ENCODE assay signal across 1 cellular context in the genomic region with DNA sequence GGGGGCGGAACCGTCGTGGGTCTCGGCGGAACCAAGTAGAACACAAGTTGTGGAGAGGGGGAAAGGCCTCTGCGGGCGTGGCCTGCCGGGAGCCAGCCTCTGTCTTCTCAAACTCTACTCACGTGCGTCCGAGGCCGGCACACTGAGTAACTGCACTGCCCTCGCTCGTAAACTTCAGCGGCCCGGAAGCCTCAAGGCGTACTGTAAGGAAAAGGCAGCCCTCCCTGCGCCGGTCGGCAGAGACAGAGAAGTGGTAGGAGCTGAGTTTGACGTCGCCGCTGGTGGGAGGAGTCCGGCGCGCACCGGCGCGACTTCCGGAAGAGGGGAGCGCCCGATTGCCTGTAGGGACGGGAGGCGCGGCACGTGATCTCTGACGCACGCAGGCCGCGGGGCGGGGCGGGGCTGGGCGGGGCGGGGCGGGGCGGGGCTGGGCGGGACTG.
TF ChIP-seq lines count a peak whose summit lies in the region.

Gene FBXO33 (minus strand): TSS at position 255 of the 440 bp plus-strand sequence. CDS start 271 bp downstream, outside the sequence.

TF ChIP-seq in HepG2, 621 proteins besides CTCF, POLR2A, EP300 and RAD21 (continued from another document and continues in another):
- TF ChIP-seq RERE (CRISPR knock-in tag; IDR thresholded peaks at IDR 0.05; ENCODE audit: low read depth) (no peak), NFYC (CRISPR knock-in tag; IDR thresholded peaks at IDR 0.05) (peak; percentile 75), USF2 (IDR thresholded peaks at IDR 0.05; ENCODE audit: low read depth, low read length) (peak; percentile 93), USF2 (CRISPR knock-in tag; IDR thresholded peaks at IDR 0.05; ENCODE audit: borderline replicate concordance) (peak; percentile 92), DMAP1 (CRISPR knock-in tag; IDR thresholded peaks at IDR 0.05) (peak; percentile 56; the same call in 1 of the 2 replicates), BCL6 (CRISPR knock-in tag; IDR thresholded peaks at IDR 0.05) (peak; percentile 50), ZNF746 (CRISPR knock-in tag; IDR thresholded peaks at IDR 0.05) (no peak), IRX3 (CRISPR knock-in tag; IDR thresholded peaks at IDR 0.05; ENCODE audit: borderline replicate concordance, low read depth) (no peak; the same call in 1 of the 2 replicates), ADNP (CRISPR knock-in tag; IDR thresholded peaks at IDR 0.05) (no peak), TGIF2 (CRISPR knock-in tag; IDR thresholded peaks at IDR 0.05) (peak; percentile 86), FOXK2 (IDR thresholded peaks at IDR 0.05) (peak; percentile 100), ZNF652 (CRISPR knock-in tag; IDR thresholded peaks at IDR 0.05; ENCODE audit: borderline replicate concordance, low read depth) (no peak), ZSCAN9 (CRISPR knock-in tag; IDR thresholded peaks at IDR 0.05; ENCODE audit: borderline replicate concordance) (peak; percentile 63), ZNF747 (CRISPR knock-in tag; IDR thresholded peaks at IDR 0.05; ENCODE audit: borderline replicate concordance) (no peak), ZNF318 (CRISPR knock-in tag; IDR thresholded peaks at IDR 0.05) (no peak; the same call in 1 of the 2 replicates), ZBTB3 (CRISPR knock-in tag; IDR thresholded peaks at IDR 0.05; ENCODE audit: borderline replicate concordance, low read depth) (no peak), ZBTB7B (CRISPR knock-in tag; IDR thresholded peaks at IDR 0.05) (peak; percentile 8; the same call in 1 of the 2 replicates), HHEX (CRISPR knock-in tag; IDR thresholded peaks at IDR 0.05) (no peak; the same call in 1 of the 2 replicates), RELA (CRISPR knock-in tag; IDR thresholded peaks at IDR 0.05) (peak; percentile 77; the same call in 1 of the 2 replicates), ZHX1 (CRISPR knock-in tag; IDR thresholded peaks at IDR 0.05; ENCODE audit: low read depth) (peak; percentile 86), ZBTB7A (CRISPR knock-in tag; IDR thresholded peaks at IDR 0.05) (no peak), WIZ (CRISPR knock-in tag; IDR thresholded peaks at IDR 0.05) (no peak), ZNF367 (CRISPR knock-in tag; IDR thresholded peaks at IDR 0.05; ENCODE audit: borderline replicate concordance) (no peak), SIN3B (IDR thresholded peaks at IDR 0.05; ENCODE audit: low read length) (peak; percentile 64), ELK4 (CRISPR knock-in tag; IDR thresholded peaks at IDR 0.05; ENCODE audit: borderline replicate concordance) (no peak), NR2C2 (CRISPR knock-in tag; IDR thresholded peaks at IDR 0.05; ENCODE audit: borderline replicate concordance) (no peak)
- TF ChIP-seq, protein P1, sequence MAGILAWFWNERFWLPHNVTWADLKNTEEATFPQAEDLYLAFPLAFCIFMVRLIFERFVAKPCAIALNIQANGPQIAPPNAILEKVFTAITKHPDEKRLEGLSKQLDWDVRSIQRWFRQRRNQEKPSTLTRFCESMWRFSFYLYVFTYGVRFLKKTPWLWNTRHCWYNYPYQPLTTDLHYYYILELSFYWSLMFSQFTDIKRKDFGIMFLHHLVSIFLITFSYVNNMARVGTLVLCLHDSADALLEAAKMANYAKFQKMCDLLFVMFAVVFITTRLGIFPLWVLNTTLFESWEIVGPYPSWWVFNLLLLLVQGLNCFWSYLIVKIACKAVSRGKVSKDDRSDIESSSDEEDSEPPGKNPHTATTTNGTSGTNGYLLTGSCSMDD (CRISPR knock-in tag; IDR thresholded peaks at IDR 0.05), result no peak
- TF ChIP-seq, protein P2, sequence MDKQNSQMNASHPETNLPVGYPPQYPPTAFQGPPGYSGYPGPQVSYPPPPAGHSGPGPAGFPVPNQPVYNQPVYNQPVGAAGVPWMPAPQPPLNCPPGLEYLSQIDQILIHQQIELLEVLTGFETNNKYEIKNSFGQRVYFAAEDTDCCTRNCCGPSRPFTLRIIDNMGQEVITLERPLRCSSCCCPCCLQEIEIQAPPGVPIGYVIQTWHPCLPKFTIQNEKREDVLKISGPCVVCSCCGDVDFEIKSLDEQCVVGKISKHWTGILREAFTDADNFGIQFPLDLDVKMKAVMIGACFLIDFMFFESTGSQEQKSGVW (CRISPR knock-in tag; IDR thresholded peaks at IDR 0.05; ENCODE audit: borderline replicate concordance), result no peak
- TF ChIP-seq, protein P3, sequence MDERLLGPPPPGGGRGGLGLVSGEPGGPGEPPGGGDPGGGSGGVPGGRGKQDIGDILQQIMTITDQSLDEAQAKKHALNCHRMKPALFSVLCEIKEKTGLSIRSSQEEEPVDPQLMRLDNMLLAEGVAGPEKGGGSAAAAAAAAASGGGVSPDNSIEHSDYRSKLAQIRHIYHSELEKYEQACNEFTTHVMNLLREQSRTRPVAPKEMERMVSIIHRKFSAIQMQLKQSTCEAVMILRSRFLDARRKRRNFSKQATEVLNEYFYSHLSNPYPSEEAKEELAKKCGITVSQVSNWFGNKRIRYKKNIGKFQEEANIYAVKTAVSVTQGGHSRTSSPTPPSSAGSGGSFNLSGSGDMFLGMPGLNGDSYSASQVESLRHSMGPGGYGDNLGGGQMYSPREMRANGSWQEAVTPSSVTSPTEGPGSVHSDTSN (CRISPR knock-in tag; IDR thresholded peaks at IDR 0.05), result no peak
